Comparison of ENCODE assay signal across 10 cellular contexts in genomic region chr6:11206576-11206975, GRCh38. TPM values are rescaled to one million over a fixed set of nuclear protein-coding genes. Genes with fewer than 3 reads are reported as not detected.
A peak's percentile ranks its signal among the peaks of the same experiment; 100 is the strongest.
DNase-seq lines count a peak whose midpoint lies in the region; ATAC-seq, FAIRE-seq and TF ChIP-seq lines count a peak whose summit lies in the region.
"Had no signal": no experiment of that assay in that cellular context is flagged by ENCODE, and none has a peak within 500 bp of the region (broad histone marks: within the 10 kb centered on the region; RNA-seq: fewer than 3 reads in every experiment).

No MANE protein-coding gene starts in this region.

- DNase-seq in LoVo (ENCODE audit: low spot score) (peak; percentile 28), astrocyte (ENCODE audit: low read depth) (peak; percentile 67), lower lobe of right lung (no peak), SHP77 treated with DMSO at 0.1 percent for 48 hours (lab: John Stamatoyannopoulos, UW) (no peak), MM.1S (no peak)
- DNase-seq in stimulated activated effector memory CD8-positive, alpha-beta T cell treated with anti-CD3 and anti-CD28 coated beads, Interleukin-12 subunit alpha, Interleukin-12 subunit beta, amount 100 ng/mL, for 72 hours (ENCODE audit: low spot score in 2 of 2): no peak
- DNase-seq: DMS153; stimulated activated CD4-positive, alpha-beta T cell treated with anti-CD3 and anti-CD28 coated beads, Interleukin-2, amount 100 ng/mL, for 48 hours had no signal

- peaks cover 16% of the 10 kb centered on the region for H3K36me3 Mint-ChIP-seq in astrocyte (ENCODE audit: low read depth, unreplicated experiment)
- peaks cover 87% of the 10 kb centered on the region for H3K36me3 Mint-ChIP-seq in stimulated activated effector memory CD8-positive, alpha-beta T cell treated with anti-CD3 and anti-CD28 coated beads, Interleukin-12 subunit alpha, Interleukin-12 subunit beta, amount 100 ng/mL, for 72 hours

- H4K20me1 ChIP-seq in astrocyte (ENCODE audit: insufficient read depth, low read length) (no peaks in the 10 kb centered on the region), MM.1S (ENCODE audit: insufficient read depth, low read length) (no peaks in the 10 kb centered on the region)

- H3K27me3 Mint-ChIP-seq in astrocyte (ENCODE audit: low read depth, unreplicated experiment): no peaks in the 10 kb centered on the region

- H3K4me3 ChIP-seq in astrocyte (ENCODE audit: insufficient read depth, low read depth, low read length) (no peak overlapping the region), lower lobe of right lung (no peak overlapping the region), subcutaneous abdominal adipose tissue (ENCODE audit: low read depth in 1 of 5, low read length in 5 of 5) (no peak overlapping the region), MM.1S (ENCODE audit: low read length) (no peak overlapping the region)

- FAIRE-seq in astrocyte (lab: Jason Lieb, UNC): no peak

- H3K4me3 Mint-ChIP-seq in astrocyte (ENCODE audit: unreplicated experiment): no peak overlapping the region
- H3K4me3 Mint-ChIP-seq in stimulated activated effector memory CD8-positive, alpha-beta T cell treated with anti-CD3 and anti-CD28 coated beads, Interleukin-12 subunit alpha, Interleukin-12 subunit beta, amount 100 ng/mL, for 72 hours: no peak overlapping the region

- H3K9me2 ChIP-seq in MM.1S (replicated peaks; ENCODE audit: insufficient read depth, low read length): no peaks in the 10 kb centered on the region

- no peaks in the 10 kb centered on the region for H3K9me3 Mint-ChIP-seq in astrocyte (ENCODE audit: unreplicated experiment)
- H3K9me3 Mint-ChIP-seq in stimulated activated effector memory CD8-positive, alpha-beta T cell treated with anti-CD3 and anti-CD28 coated beads, Interleukin-12 subunit alpha, Interleukin-12 subunit beta, amount 100 ng/mL, for 72 hours: no peaks in the 10 kb centered on the region

- H3K4me1 ChIP-seq in astrocyte (ENCODE audit: insufficient read depth, low read length): peaks cover 64% of the 10 kb centered on the region
- peaks cover 89% of the 10 kb centered on the region for H3K4me1 ChIP-seq in lower lobe of right lung
- peaks cover 13 to 77% (median 48%) of the 10 kb centered on the region in 5 donors for H3K4me1 ChIP-seq in subcutaneous abdominal adipose tissue (ENCODE audit: control insufficient read depth in 5 of 5, insufficient read depth in 5 of 5, low read length in 5 of 5)
- no peaks in the 10 kb centered on the region for H3K4me1 ChIP-seq in MM.1S (ENCODE audit: low read length)

- H2AFZ ChIP-seq in astrocyte (ENCODE audit: low read depth, low read length): no peak overlapping the region
- no peak overlapping the region for H2AFZ ChIP-seq in MM.1S (ENCODE audit: low read length)

- H3K27me3 ChIP-seq in astrocyte (ENCODE audit: insufficient read depth, low read length) (no peaks in the 10 kb centered on the region), lower lobe of right lung (ENCODE audit: low read depth) (no peaks in the 10 kb centered on the region), subcutaneous abdominal adipose tissue (ENCODE audit: control insufficient read depth in 5 of 5, insufficient read depth in 4 of 5, low read length in 5 of 5) (no peaks in the 10 kb centered on the region), MM.1S (replicated peaks; ENCODE audit: insufficient read depth, low read length) (no peaks in the 10 kb centered on the region)

- no peak for TF ChIP-seq CTCF in astrocyte (IDR thresholded peaks at IDR 0.05; ENCODE audit: insufficient read depth, low read depth, low read length)
- no peak for TF ChIP-seq CTCF in lower lobe of right lung (IDR thresholded peaks at IDR 0.05)
- no peak for TF ChIP-seq CTCF in MM.1S (IDR thresholded peaks at IDR 0.05; ENCODE audit: low read length)

- H3K4me1 Mint-ChIP-seq in astrocyte (ENCODE audit: low read depth, unreplicated experiment): peaks cover 73% of the 10 kb centered on the region
- H3K4me1 Mint-ChIP-seq in stimulated activated effector memory CD8-positive, alpha-beta T cell treated with anti-CD3 and anti-CD28 coated beads, Interleukin-12 subunit alpha, Interleukin-12 subunit beta, amount 100 ng/mL, for 72 hours: peaks cover 68% of the 10 kb centered on the region

- peak; percentile 7 to 13 for ATAC-seq in lower lobe of right lung
- no peak for ATAC-seq in GM21360 (IDR thresholded peaks at IDR 0.05; ENCODE audit: unreplicated experiment)
- no peak for ATAC-seq in stimulated activated effector memory CD8-positive, alpha-beta T cell treated with anti-CD3 and anti-CD28 coated beads, Interleukin-12 subunit alpha, Interleukin-12 subunit beta, amount 100 ng/mL, for 72 hours

- peak overlapping the region; percentile 59 for H3K4me2 ChIP-seq in astrocyte (ENCODE audit: low read length)
- H3K4me2 ChIP-seq in MM.1S (ENCODE audit: low read depth, low read length): no peak overlapping the region

- intact Hi-C loops in lower lobe of right lung (cut with DNase I): no loop called here

- H3K9me3 ChIP-seq in astrocyte (ENCODE audit: insufficient read depth, low read depth, low read length) (no peaks in the 10 kb centered on the region), lower lobe of right lung (no peaks in the 10 kb centered on the region), subcutaneous abdominal adipose tissue (ENCODE audit: control insufficient read depth in 5 of 5, low read length in 5 of 5) (no peaks in the 10 kb centered on the region), MM.1S (replicated peaks; ENCODE audit: insufficient read depth, low read length) (no peaks in the 10 kb centered on the region)

- peak overlapping the region; percentile 83 for H3K9ac ChIP-seq in astrocyte (ENCODE audit: low read length)
- H3K9ac ChIP-seq in subcutaneous abdominal adipose tissue (ENCODE audit: low read length in 5 of 5): peak overlapping the region in 1 of 5 donors; percentile 7
- no peak overlapping the region for H3K9ac ChIP-seq in MM.1S (ENCODE audit: low read length)

- peak overlapping the region; percentile 98 for H3K27ac Mint-ChIP-seq in astrocyte (ENCODE audit: unreplicated experiment)
- no peak overlapping the region for H3K27ac Mint-ChIP-seq in stimulated activated effector memory CD8-positive, alpha-beta T cell treated with anti-CD3 and anti-CD28 coated beads, Interleukin-12 subunit alpha, Interleukin-12 subunit beta, amount 100 ng/mL, for 72 hours

- H3K36me3 ChIP-seq in astrocyte (ENCODE audit: insufficient read depth, low read length) (peaks cover 24% of the 10 kb centered on the region), lower lobe of right lung (peaks cover 79% of the 10 kb centered on the region), subcutaneous abdominal adipose tissue (ENCODE audit: control insufficient read depth in 5 of 5, insufficient read depth in 5 of 5, low read length in 5 of 5) (peaks cover 7 to 49% (median 25%) of the 10 kb centered on the region in 5 donors), MM.1S (replicated peaks; ENCODE audit: insufficient read depth, low read length) (no peaks in the 10 kb centered on the region)

- H3K79me2 ChIP-seq in astrocyte (ENCODE audit: insufficient read depth, low read length) (peaks cover 83% of the 10 kb centered on the region), MM.1S (ENCODE audit: low read length) (no peaks in the 10 kb centered on the region)

- H3K27ac ChIP-seq in astrocyte (ENCODE audit: low read depth, low read length) (peak overlapping the region; percentile 98), lower lobe of right lung (peak overlapping the region; percentile 71), subcutaneous abdominal adipose tissue (ENCODE audit: low read depth, low read length) (peak overlapping the region; percentile 89), MM.1S (ENCODE audit: low read length) (no peak overlapping the region)

- no peaks in the 10 kb centered on the region for H3F3A ChIP-seq in MM.1S (ENCODE audit: insufficient read depth, low read length)

RNA-seq across cellular contexts. Expression of gene NEDD9, which starts 25.9 kb away (rescaled TPM):
- total RNA-seq in astrocyte (37.3 and 39.6 TPM in 2 replicates), lower lobe of right lung (127 TPM)

Comparison
In these comparisons a context has a peak if more than half of its experiments do, and no peak if none do; other contexts are left out.
1. DNase-seq: peak in LoVo (single experiment) and astrocyte (single experiment); none in lower lobe of right lung (single experiment), SHP77 treated with DMSO at 0.1 percent for 48 hours (single experiment), MM.1S (single experiment) and stimulated activated effector memory CD8-positive, alpha-beta T cell treated with anti-CD3 and anti-CD28 coated beads, Interleukin-12 subunit alpha, Interleukin-12 subunit beta, amount 100 ng/mL, for 72 hours (0 of 2).
2. ATAC-seq: peak in lower lobe of right lung (2 of 2); none in GM21360 (single experiment) and stimulated activated effector memory CD8-positive, alpha-beta T cell treated with anti-CD3 and anti-CD28 coated beads, Interleukin-12 subunit alpha, Interleukin-12 subunit beta, amount 100 ng/mL, for 72 hours (single experiment).